Comparison of ENCODE assay signal across 10 cellular contexts in genomic region chr4:9999956-10000551, GRCh38.
A peak's percentile ranks its signal among the peaks of the same experiment; 100 is the strongest.
DNase-seq lines count a peak whose midpoint lies in the region; ATAC-seq and FAIRE-seq lines count a peak whose summit lies in the region.
"Had no signal": no experiment of that assay in that cellular context is flagged by ENCODE, and none has a peak within 500 bp of the region (broad histone marks: within the 10 kb centered on the region; RNA-seq: fewer than 3 reads in every experiment).

No MANE protein-coding gene starts in this region.

- intact Hi-C loops in dendritic cell treated with granulocyte-macrophage colony-stimulating factor and Interleukin-4, amounts not matched to agents 40 ng/mL and 50 ng/mL, for 4 days (cut with micrococcal nuclease) = no loop called here

- DNase-seq in GM18507 (ENCODE audit: extremely low spot score, insufficient read length, low read depth) (no peak), SHP77 (lab: John Stamatoyannopoulos, UW) (no peak), putamen (ENCODE audit: low spot score) (no peak), islet precursor cell (no peak)
- DNase-seq in stimulated activated CD8-positive, alpha-beta memory T cell treated with anti-CD3 and anti-CD28 coated beads, Interleukin-4, amount 100 ng/mL, for 48 hours = no peak
- DNase-seq: stimulated activated CD4-positive, alpha-beta T cell treated with anti-CD3 and anti-CD28 coated beads, Interleukin-4, amount 100 ng/mL, for 24 hours had no signal

- H3K27ac Mint-ChIP-seq in dendritic cell treated with granulocyte-macrophage colony-stimulating factor and Interleukin-4, amounts not matched to agents 40 ng/mL and 50 ng/mL, for 4 days = peak overlapping the region; percentile 24
- H3K27ac Mint-ChIP-seq: activated naive CD4-positive, alpha-beta T cell treated with anti-CD3 and anti-CD28 coated beads, Interleukin-2, amount 50 U/mL, for 24 hours had no signal

- H3K36me3 Mint-ChIP-seq in dendritic cell treated with granulocyte-macrophage colony-stimulating factor and Interleukin-4, amounts not matched to agents 40 ng/mL and 50 ng/mL, for 4 days (ENCODE audit: low read depth) = peaks cover 62% of the 10 kb centered on the region

- ATAC-seq in GM19467 (IDR thresholded peaks at IDR 0.05; ENCODE audit: unreplicated experiment) = peak; percentile 38
- peak; percentile 36 for ATAC-seq in HG03139 (IDR thresholded peaks at IDR 0.05; ENCODE audit: unreplicated experiment)

- FAIRE-seq in GM18507 (lab: Jason Lieb, UNC) = peak; percentile 88

- no peaks in the 10 kb centered on the region for H3K9me3 Mint-ChIP-seq in dendritic cell treated with granulocyte-macrophage colony-stimulating factor and Interleukin-4, amounts not matched to agents 40 ng/mL and 50 ng/mL, for 4 days
- H3K9me3 Mint-ChIP-seq: activated naive CD4-positive, alpha-beta T cell treated with anti-CD3 and anti-CD28 coated beads, Interleukin-2, amount 50 U/mL, for 24 hours had no signal

- no peaks in the 10 kb centered on the region for H3K27me3 Mint-ChIP-seq in dendritic cell treated with granulocyte-macrophage colony-stimulating factor and Interleukin-4, amounts not matched to agents 40 ng/mL and 50 ng/mL, for 4 days
- H3K27me3 Mint-ChIP-seq: activated naive CD4-positive, alpha-beta T cell treated with anti-CD3 and anti-CD28 coated beads, Interleukin-2, amount 50 U/mL, for 24 hours had no signal

- no peak overlapping the region for H3K4me3 Mint-ChIP-seq in dendritic cell treated with granulocyte-macrophage colony-stimulating factor and Interleukin-4, amounts not matched to agents 40 ng/mL and 50 ng/mL, for 4 days
- H3K4me3 Mint-ChIP-seq: activated naive CD4-positive, alpha-beta T cell treated with anti-CD3 and anti-CD28 coated beads, Interleukin-2, amount 50 U/mL, for 24 hours had no signal

- H3K4me1 Mint-ChIP-seq in dendritic cell treated with granulocyte-macrophage colony-stimulating factor and Interleukin-4, amounts not matched to agents 40 ng/mL and 50 ng/mL, for 4 days (ENCODE audit: low read depth) = peaks cover 34% of the 10 kb centered on the region
